Comparison of ENCODE assay signal across 8 cellular contexts in genomic region chr5:126780165-126780827, GRCh38. TPM values are rescaled to one million over a fixed set of nuclear protein-coding genes. Genes with fewer than 3 reads are reported as not detected.
A peak's percentile ranks its signal among the peaks of the same experiment; 100 is the strongest.
DNase-seq lines count a peak whose midpoint lies in the region; ATAC-seq and TF ChIP-seq lines count a peak whose summit lies in the region.

No MANE protein-coding gene starts in this region.

- H3K27me3 Mint-ChIP-seq in naive thymus-derived CD8-positive, alpha-beta T cell = no peaks in the 10 kb centered on the region

- H3K27ac Mint-ChIP-seq in naive thymus-derived CD8-positive, alpha-beta T cell = peak overlapping the region in 5 of 10 donors; percentile 0 to 61 (median 10)

- H3K36me3 ChIP-seq in effector memory CD4-positive, alpha-beta T cell (ENCODE audit: control insufficient read depth, insufficient read depth, low read length) = no peaks in the 10 kb centered on the region
- H3K36me3 ChIP-seq in vagina = no peaks in the 10 kb centered on the region

- TF ChIP-seq CTCF in AG04450 (IDR thresholded peaks at IDR 0.05; ENCODE audit: low read depth, low read length) (peak; percentile 75), GM12864 (IDR thresholded peaks at IDR 0.05; ENCODE audit: low read depth, low read length, missing control alignments) (peak; percentile 57), vagina (IDR thresholded peaks at IDR 0.05) (peak; percentile 49 to 63 (median 49))

- H3K4me3 Mint-ChIP-seq in naive thymus-derived CD8-positive, alpha-beta T cell = peak overlapping the region in 8 of 10 donors; percentile 0 to 91 (median 16)

- H3K9me3 Mint-ChIP-seq in naive thymus-derived CD8-positive, alpha-beta T cell = no peaks in the 10 kb centered on the region

- H3K4me3 ChIP-seq in AG04450 (ENCODE audit: low read depth, low read length) (peak overlapping the region; percentile 32), GM12864 (ENCODE audit: low read depth, low read length) (peak overlapping the region; percentile 93), vagina (no peak overlapping the region)
- H3K4me3 ChIP-seq in effector memory CD4-positive, alpha-beta T cell (ENCODE audit: insufficient read depth, low read depth, low read length, poor library complexity, severe bottlenecking) = peak overlapping the region; percentile 31

- no peaks in the 10 kb centered on the region; the same call in 1 of the 2 replicates for H3K9me3 ChIP-seq in AG04450 (ENCODE audit: control insufficient read depth, insufficient read depth, low read length)
- no peaks in the 10 kb centered on the region for H3K9me3 ChIP-seq in effector memory CD4-positive, alpha-beta T cell (ENCODE audit: control insufficient read depth, low read length)
- no peaks in the 10 kb centered on the region for H3K9me3 ChIP-seq in vagina

- H3K27me3 ChIP-seq in AG04450 (ENCODE audit: control insufficient read depth, insufficient read depth, low read length) (no peaks in the 10 kb centered on the region), vagina (no peaks in the 10 kb centered on the region)
- no peaks in the 10 kb centered on the region for H3K27me3 ChIP-seq in effector memory CD4-positive, alpha-beta T cell (replicated peaks; ENCODE audit: control insufficient read depth, insufficient read depth, low read length, poor library complexity, severe bottlenecking)

- ATAC-seq in naive thymus-derived CD8-positive, alpha-beta T cell = no peak
- ATAC-seq in GM18498 (IDR thresholded peaks at IDR 0.05; ENCODE audit: unreplicated experiment) = no peak

- CTCF ChIA-PET in AG04450 (lab: Charles Lee) = interaction anchor here (0.5 to 6.9 kb wide), 29 partner anchors 9 to 442 kb away, joined by 3 to 156 read pairs (median 5); partner anchors contain the start of gene PHAX

- DNase-seq in AG04450 (ENCODE audit: low read depth, low spot score) (no peak), GM12864 (ENCODE audit: low read depth) (no peak), NCI-H2171 (lab: John Stamatoyannopoulos, UW) (peak; percentile 70), vagina (ENCODE audit: extremely low spot score in 2 of 2) (no peak)
- DNase-seq in activated CD4-positive, alpha-beta T cell treated with anti-CD3 and anti-CD28 coated beads for 4 hours = peak; percentile 55 to 58
- DNase-seq in effector memory CD4-positive, alpha-beta T cell = peak in 2 of 3 donors; percentile 13 to 28
- peak in 9 of 10 donors; percentile 20 to 66 (median 35) for DNase-seq in naive thymus-derived CD8-positive, alpha-beta T cell

- intact Hi-C loops in vagina (cut with DNase I) = no loop called here

- no peaks in the 10 kb centered on the region for H3K36me3 Mint-ChIP-seq in naive thymus-derived CD8-positive, alpha-beta T cell

- H3K27ac ChIP-seq in AG04450 (ENCODE audit: low read depth, low read length) = no peak overlapping the region
- no peak overlapping the region for H3K27ac ChIP-seq in effector memory CD4-positive, alpha-beta T cell (ENCODE audit: insufficient read depth, low read length, poor library complexity, severe bottlenecking)
- no peak overlapping the region for H3K27ac ChIP-seq in vagina

- TF ChIP-seq POLR2A in vagina (IDR thresholded peaks at IDR 0.05) = no peak

- peaks cover 16% of the 10 kb centered on the region for H3K4me1 ChIP-seq in effector memory CD4-positive, alpha-beta T cell (ENCODE audit: control insufficient read depth, insufficient read depth, low read length, poor library complexity, severe bottlenecking)
- peaks cover 16% of the 10 kb centered on the region for H3K4me1 ChIP-seq in vagina

- H3K4me1 Mint-ChIP-seq in naive thymus-derived CD8-positive, alpha-beta T cell = peaks cover 12 to 35% (median 30%) of the 10 kb centered on the region in 4 donors

- POLR2A ChIA-PET in AG04450 (lab: Yijun Ruan, JAX) = interaction anchor here (0.6 kb wide), 1 partner anchor 17 kb away, joined by 3 read pairs; no protein-coding TSS in a partner anchor
- POLR2A ChIA-PET in naive thymus-derived CD8-positive, alpha-beta T cell (lab: Charles Lee) = interaction anchor here (0.6 to 0.8 kb wide), 3 partner anchors 50 to 114 kb away, joined by 3 to 6 read pairs (median 4); no protein-coding TSS in a partner anchor

RNA-seq across cellular contexts. Expression of gene LMNB1, which starts 3.4 kb away (rescaled TPM):
- 11.9 and 17.2 TPM in 2 replicates for polyA plus RNA-seq in AG04450 (2011; rRNA removed)
- 10.1 and 15.3 TPM in 2 replicates for polyA minus RNA-seq in AG04450 (2011; rRNA and poly(A)+ RNA removed)
- 10 to 100 TPM; 27.7 to 27.8 TPM for total RNA-seq in naive thymus-derived CD8-positive, alpha-beta T cell
- 1 to 10 TPM; 6.1 to 8.2 (median 7.9) TPM for polyA plus RNA-seq in naive thymus-derived CD8-positive, alpha-beta T cell
- 20.9 TPM for total RNA-seq in vagina

Comparison
In these comparisons a context has a peak if more than half of its experiments do, and no peak if none do; other contexts are left out.
1. DNase-seq: peak in NCI-H2171 (single experiment), activated CD4-positive, alpha-beta T cell treated with anti-CD3 and anti-CD28 coated beads for 4 hours (2 of 2), effector memory CD4-positive, alpha-beta T cell (2 of 3) and naive thymus-derived CD8-positive, alpha-beta T cell (9 of 10); none in AG04450 (single experiment), GM12864 (single experiment) and vagina (0 of 2).
2. H3K4me3 ChIP-seq: peak in AG04450 (single experiment), GM12864 (single experiment) and effector memory CD4-positive, alpha-beta T cell (single experiment); none in vagina (0 of 2).
3. Peak in every context shown above with its lines, with median percentiles within 50 percentile points of each other: CTCF ChIP-seq.